In the genomic region with DNA sequence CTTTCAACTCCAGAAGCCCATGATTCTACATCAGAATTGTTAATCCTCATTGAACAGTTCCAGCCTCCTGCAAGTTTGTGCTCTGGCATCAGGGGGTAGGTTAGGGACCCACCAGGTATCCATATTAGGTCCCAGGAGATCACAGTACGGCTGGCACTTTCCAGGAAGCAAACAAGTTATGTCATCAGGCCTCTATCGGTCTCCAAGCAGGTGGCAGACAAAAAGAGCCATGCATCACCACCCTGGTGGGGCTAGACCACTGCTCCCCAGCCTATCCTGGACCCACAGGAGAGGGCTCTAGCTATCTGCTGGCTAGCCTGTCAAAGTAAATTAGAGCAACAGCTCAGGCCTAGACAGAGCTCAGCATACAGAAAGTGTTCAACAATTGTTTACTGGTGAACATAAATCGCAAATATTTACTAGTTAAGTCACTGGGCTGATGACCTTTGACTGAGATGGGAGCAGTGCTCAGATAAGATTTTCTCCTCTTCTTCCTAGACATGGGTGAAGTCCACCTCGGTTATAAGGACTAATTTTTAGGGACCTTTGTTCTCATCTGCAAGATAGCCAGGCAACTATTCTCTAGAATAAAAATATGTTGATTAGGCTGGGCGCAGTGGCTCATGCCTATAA, we compare ENCODE assay signal across 11 cellular contexts. TPM values are rescaled to one million over a fixed set of nuclear protein-coding genes. Genes with fewer than 3 reads are reported as not detected.
DNase-seq lines count a peak whose midpoint lies in the region; ATAC-seq, FAIRE-seq and TF ChIP-seq lines count a peak whose summit lies in the region.
"Had no signal": no experiment of that assay in that cellular context is flagged by ENCODE, and none has a peak within 500 bp of the region (broad histone marks: within the 10 kb centered on the region; RNA-seq: fewer than 3 reads in every experiment).

No MANE protein-coding gene starts in this region.

- no peak for DNase-seq in HepG2 (ENCODE audit: low spot score)
- no peak for DNase-seq in right lobe of liver
- DNase-seq in activated B cell treated with CpG ODN at 0.5 μM for 24 hours: no peak
- no peak for DNase-seq in memory B cell (ENCODE audit: low spot score in 2 of 2)
- DNase-seq in upper lobe of left lung: no peak
- no peak for DNase-seq in omental fat pad (ENCODE audit: low spot score)
- DNase-seq in CD1c-positive myeloid dendritic cell (ENCODE audit: extremely low spot score): no peak
- DNase-seq: activated effector memory CD4-positive, alpha-beta T cell treated with anti-CD3 and anti-CD28 coated beads, Interleukin-2, amount 50 U/mL, for 16 hours; DND-41; NCI-H1417 treated with DMSO at 0.1 percent for 48 hours had no signal

- no peak for ATAC-seq in HepG2
- ATAC-seq in right lobe of liver: no peak
- ATAC-seq in activated B cell treated with CpG ODN at 0.5 μM for 24 hours (ENCODE audit: low read depth): no peak
- ATAC-seq in memory B cell (ENCODE audit: low read depth): no peak
- ATAC-seq in upper lobe of left lung (ENCODE audit: low FRiP score in 2 of 2): no peak
- ATAC-seq in GM19463 (IDR thresholded peaks at IDR 0.05; ENCODE audit: unreplicated experiment): no peak
- ATAC-seq in omental fat pad (ENCODE audit: low FRiP score): no peak

- H3K4me1 ChIP-seq in HepG2 (ENCODE audit: insufficient read depth, low read length): peaks cover 70% of the 10 kb centered on the region
- H3K4me1 ChIP-seq in right lobe of liver: peaks cover 0 to 71% (median 22%) of the 10 kb centered on the region in 4 donors
- peaks cover 73 to 89% (median 76%) of the 10 kb centered on the region in 4 donors for H3K4me1 ChIP-seq in upper lobe of left lung

- H3K4me3 ChIP-seq in HepG2 (replicated peaks in 1 of 3; ENCODE audit: insufficient read depth in 1 of 3, low read depth in 2 of 3, low read length in 3 of 3) (no peak overlapping the region), right lobe of liver (no peak overlapping the region), upper lobe of left lung (no peak overlapping the region)

- intact Hi-C loops in HepG2 (cut with micrococcal nuclease; ENCODE audit: unreplicated experiment) (loop anchor here (5.0 kb wide), 1 partner anchor 193 kb away; a partner anchor contains a TSS), right lobe of liver (cut with DNase I) (loop anchor here in 1 of 2 donors (5.0 kb wide), 1 partner anchor 38 kb away; no protein-coding TSS in a partner anchor), activated B cell treated with CpG ODN at 0.5 μM for 24 hours (cut with micrococcal nuclease) (loop anchor here (10.0 kb wide), 4 partner anchors 190 to 1610 kb away; a partner anchor contains a TSS)

- H3K9me3 ChIP-seq in HepG2 (ENCODE audit: low read length) (no peaks in the 10 kb centered on the region), right lobe of liver (no peaks in the 10 kb centered on the region), upper lobe of left lung (no peaks in the 10 kb centered on the region)

- CTCF ChIA-PET in HepG2 (lab: Yijun Ruan, JAX; ENCODE audit: low intra/inter-chr PET ratio, low total read pairs) (no interaction called here), activated B cell treated with CpG ODN at 0.5 μM for 24 hours (lab: Charles Lee) (interaction anchor here (1.4 to 11.2 kb wide), 5 partner anchors 10 to 170 kb away, joined by 3 to 139 read pairs (median 27); no protein-coding TSS in a partner anchor)

- no peak for TF ChIP-seq POLR2A in HepG2 (IDR thresholded peaks at IDR 0.05; ENCODE audit: insufficient read depth in 1 of 2, low read depth in 2 of 2, low read length in 2 of 2)
- TF ChIP-seq POLR2A in right lobe of liver (IDR thresholded peaks at IDR 0.05): no peak
- no peak for TF ChIP-seq POLR2A in upper lobe of left lung (IDR thresholded peaks at IDR 0.05)

- peaks cover 24% of the 10 kb centered on the region for H3K79me2 ChIP-seq in HepG2 (ENCODE audit: insufficient read depth, low read length)

- no peak for TF ChIP-seq RAD21 in HepG2 (CRISPR knock-in tag; IDR thresholded peaks at IDR 0.05)

- H3K27ac ChIP-seq in HepG2 (ENCODE audit: extremely low read length, insufficient read depth, low read length) (no peak overlapping the region), right lobe of liver (no peak overlapping the region), upper lobe of left lung (peak overlapping the region; percentile 37 to 96 (median 87))

- WGBS in HepG2 (ENCODE audit: low lambda C conversion rate): 45% methylated on average over 4 of the region's 5 CpGs
- 85% methylated on average over 2 of the region's 5 CpGs for WGBS in right lobe of liver (ENCODE audit: insufficient coverage, low coverage, low lambda C conversion rate, missing lambda C conversion rate)
- 82% methylated on average over 4 to 5 of the region's 5 CpGs for WGBS in upper lobe of left lung, 2 donors

- peak overlapping the region; percentile 98 for H3K27ac Mint-ChIP-seq in activated B cell treated with CpG ODN at 0.5 μM for 24 hours
- H3K27ac Mint-ChIP-seq in memory B cell: peak overlapping the region; percentile 99

- BruUV-seq in HepG2 (replicated peaks; lab: Mats Ljungman, UMichigan): no TSS peak

- H3K4me1 Mint-ChIP-seq in activated B cell treated with CpG ODN at 0.5 μM for 24 hours (peaks cover 99% of the 10 kb centered on the region), memory B cell (peaks cover 85% of the 10 kb centered on the region)

- H3K27me3 Mint-ChIP-seq in activated B cell treated with CpG ODN at 0.5 μM for 24 hours (no peaks in the 10 kb centered on the region), memory B cell (no peaks in the 10 kb centered on the region)

- TF ChIP-seq CTCF in HepG2 (CRISPR knock-in tag; IDR thresholded peaks at IDR 0.05) (no peak), right lobe of liver (IDR thresholded peaks at IDR 0.05) (no peak), activated B cell treated with CpG ODN at 0.5 μM for 24 hours (IDR thresholded peaks at IDR 0.05) (no peak), upper lobe of left lung (IDR thresholded peaks at IDR 0.05) (no peak), omental fat pad (IDR thresholded peaks at IDR 0.05) (no peak)

- in situ Hi-C loops in HepG2 (cut with HindIII; ENCODE audit: extremely low pct_ligation_motif_present, low pct_unique_long_range_greater_than_20kb): no loop called here

- no peak overlapping the region for H2AFZ ChIP-seq in HepG2 (ENCODE audit: low read length)

- H3K36me3 ChIP-seq in HepG2 (replicated peaks in 1 of 2; ENCODE audit: control insufficient read depth in 1 of 2, insufficient read depth in 2 of 2, low read length in 2 of 2) (peaks cover 9 to 17% of the 10 kb centered on the region in 2 experiments; a peak in 3 of 5 replicates), right lobe of liver (peaks cover 0 to 12% (median 4%) of the 10 kb centered on the region in 4 donors), upper lobe of left lung (peaks cover 0 to 16% (median 12%) of the 10 kb centered on the region in 4 donors)

- no peaks in the 10 kb centered on the region; a peak in 1 of 5 replicates for H3K27me3 ChIP-seq in HepG2 (ENCODE audit: control insufficient read depth in 1 of 2, insufficient read depth in 2 of 2, low read length in 2 of 2)
- H3K27me3 ChIP-seq in right lobe of liver: no peaks in the 10 kb centered on the region
- H3K27me3 ChIP-seq in upper lobe of left lung: no peaks in the 10 kb centered on the region

- no peak for TF ChIP-seq EP300 in HepG2 (IDR thresholded peaks at IDR 0.05; ENCODE audit: low read depth in 2 of 2, low read length in 2 of 2)
- no peak for TF ChIP-seq EP300 in HepG2 (CRISPR knock-in tag; IDR thresholded peaks at IDR 0.05; ENCODE audit: borderline replicate concordance)
- TF ChIP-seq EP300 in upper lobe of left lung (IDR thresholded peaks at IDR 0.05): no peak

- peak overlapping the region; percentile 1; the same call in 1 of the 2 replicates for H3K4me2 ChIP-seq in HepG2 (ENCODE audit: low read depth, low read length)

- no peaks in the 10 kb centered on the region; the same call in 1 of the 2 replicates for H4K20me1 ChIP-seq in HepG2 (ENCODE audit: insufficient read depth, low read length)

- H3K4me3 Mint-ChIP-seq in activated B cell treated with CpG ODN at 0.5 μM for 24 hours (peak overlapping the region; percentile 85), memory B cell (peak overlapping the region; percentile 87)

- POLR2A ChIA-PET in HepG2 (lab: Yijun Ruan, JAX): no interaction called here
- POLR2A ChIA-PET in activated B cell treated with CpG ODN at 0.5 μM for 24 hours (lab: Charles Lee): interaction anchor here (3.2 to 24.9 kb wide), 2 partner anchors 9 to 28 kb away, joined by 46 to 1622 read pairs; a partner anchor contains a TSS

- peak; percentile 47 for FAIRE-seq in HepG2 (lab: Jason Lieb, UNC)

- H3K36me3 Mint-ChIP-seq in activated B cell treated with CpG ODN at 0.5 μM for 24 hours (ENCODE audit: low read depth) (peaks cover 51% of the 10 kb centered on the region), memory B cell (peaks cover 25% of the 10 kb centered on the region)

- H3K9me3 Mint-ChIP-seq in activated B cell treated with CpG ODN at 0.5 μM for 24 hours (no peaks in the 10 kb centered on the region), memory B cell (no peaks in the 10 kb centered on the region)

- no peak overlapping the region for H3K9ac ChIP-seq in HepG2 (ENCODE audit: insufficient read depth, low read depth, low read length)

RNA-seq across cellular contexts. Expression of a gene that starts 6.4 kb away (rescaled TPM):
- total RNA-seq in HepG2 (2016; rRNA removed; fragmentation: Illumina TruSeq; extraction: Trizol) (1.1 and 1.2 TPM in 2 replicates), right lobe of liver (1 to 10 TPM in 5 of 6 experiments, under 1 TPM in 1; 0.88 to 5.1 (median 2.1) TPM), activated B cell treated with CpG ODN at 0.5 μM for 24 hours (26.1 and 26.2 TPM in 2 replicates), upper lobe of left lung (10 to 100 TPM in 3 of 6 donors, 1 to 10 TPM in 3; 8.5 to 14.7 (median 10.3) TPM), omental fat pad (1 to 10 TPM; 1.1 to 5.4 (median 3.2) TPM)
- total RNA-seq in HepG2 (2016; cell fraction: cytosol; rRNA removed; fragmentation: Illumina TruSeq; extraction: Trizol; ENCODE audit: low read depth): 0.10 and 0.18 TPM in 2 replicates
- 0.79 and 1.1 TPM in 2 replicates for total RNA-seq in HepG2 (2016; cell fraction: insoluble cytoplasmic fraction; rRNA removed; fragmentation: Illumina TruSeq; extraction: Trizol)
- 0.65 and 0.71 TPM in 2 replicates for total RNA-seq in HepG2 (2016; cell fraction: membrane; rRNA removed; fragmentation: Illumina TruSeq; extraction: Trizol)
- total RNA-seq in HepG2 (2016; cell fraction: nucleus; rRNA removed; fragmentation: Illumina TruSeq; extraction: Trizol): 1.5 and 1.6 TPM in 2 replicates
- 0.68 and 0.75 TPM in 2 replicates for polyA plus RNA-seq in HepG2 (2011; rRNA removed)
- 0.47 and 0.54 TPM in 2 replicates for polyA plus RNA-seq in HepG2 (2011; cell fraction: cytosol; rRNA removed)
- polyA plus RNA-seq in HepG2 (2011; cell fraction: nucleus; rRNA removed): 1.2 TPM in 2 replicates
- 0.35 and 0.38 TPM in 2 replicates for polyA plus RNA-seq in HepG2 (2012)
- 0.17 and 0.19 TPM in 2 replicates for polyA plus RNA-seq in HepG2 (2016; cell fraction: cytosol; fragmentation: Illumina TruSeq; extraction: Trizol; ENCODE audit: low read depth)
- polyA plus RNA-seq in HepG2 (2016; cell fraction: insoluble cytoplasmic fraction; fragmentation: Illumina TruSeq; extraction: Trizol; ENCODE audit: low read depth): 0.99 and 1.4 TPM in 2 replicates
- polyA plus RNA-seq in HepG2 (2016; cell fraction: membrane; fragmentation: Illumina TruSeq; extraction: Trizol; ENCODE audit: low read depth): 0.41 and 0.78 TPM in 2 replicates
- polyA plus RNA-seq in HepG2 (2016; cell fraction: nucleus; fragmentation: Illumina TruSeq; extraction: Trizol; ENCODE audit: insufficient read depth, low read depth): 2.5 and 3.1 TPM in 2 replicates
- polyA minus RNA-seq in HepG2 (2011; rRNA and poly(A)+ RNA removed; ENCODE audit: low replicate concordance): 1.7 and 4.8 TPM in 2 replicates
- 0.89 and 1.3 TPM in 2 replicates for polyA minus RNA-seq in HepG2 (2011; cell fraction: cytosol; rRNA and poly(A)+ RNA removed)
- polyA minus RNA-seq in HepG2 (2011; cell fraction: nucleus; rRNA and poly(A)+ RNA removed): 1.2 and 1.7 TPM in 2 replicates

RNA-seq across cellular contexts. Expression of a gene that starts 41.6 kb away (rescaled TPM):
- total RNA-seq in HepG2 (2016; rRNA removed; fragmentation: Illumina TruSeq; extraction: Trizol) (not detected in 2 replicates), right lobe of liver (under 1 TPM in 2 of 6 experiments, not detected in 4; 0.22 to 0.44 TPM), activated B cell treated with CpG ODN at 0.5 μM for 24 hours (0.07 TPM in 1 of 2 replicates, not detected in the other), upper lobe of left lung (1 to 10 TPM in 1 of 6 donors, under 1 TPM in 2, not detected in 3; 0.34 to 1.7 (median 0.37) TPM), omental fat pad (not detected)
- total RNA-seq in HepG2 (2016; cell fraction: cytosol; rRNA removed; fragmentation: Illumina TruSeq; extraction: Trizol; ENCODE audit: low read depth): not detected in 2 replicates
- not detected in 2 replicates for total RNA-seq in HepG2 (2016; cell fraction: insoluble cytoplasmic fraction; rRNA removed; fragmentation: Illumina TruSeq; extraction: Trizol)
- not detected in 2 replicates for total RNA-seq in HepG2 (2016; cell fraction: membrane; rRNA removed; fragmentation: Illumina TruSeq; extraction: Trizol)
- total RNA-seq in HepG2 (2016; cell fraction: nucleus; rRNA removed; fragmentation: Illumina TruSeq; extraction: Trizol): not detected in 2 replicates
- polyA plus RNA-seq in HepG2 (2011; rRNA removed): not detected in 2 replicates
- not detected in 2 replicates for polyA plus RNA-seq in HepG2 (2011; cell fraction: cytosol; rRNA removed)
- not detected in 2 replicates for polyA plus RNA-seq in HepG2 (2011; cell fraction: nucleus; rRNA removed)
- polyA plus RNA-seq in HepG2 (2012): not detected in 2 replicates
- not detected in 2 replicates for polyA plus RNA-seq in HepG2 (2016; cell fraction: cytosol; fragmentation: Illumina TruSeq; extraction: Trizol; ENCODE audit: low read depth)
- polyA plus RNA-seq in HepG2 (2016; cell fraction: insoluble cytoplasmic fraction; fragmentation: Illumina TruSeq; extraction: Trizol; ENCODE audit: low read depth): not detected in 2 replicates
- not detected in 2 replicates for polyA plus RNA-seq in HepG2 (2016; cell fraction: membrane; fragmentation: Illumina TruSeq; extraction: Trizol; ENCODE audit: low read depth)
- polyA plus RNA-seq in HepG2 (2016; cell fraction: nucleus; fragmentation: Illumina TruSeq; extraction: Trizol; ENCODE audit: insufficient read depth, low read depth): not detected in 2 replicates
- 0.77 TPM in 1 of 2 replicates, not detected in the other for polyA minus RNA-seq in HepG2 (2011; rRNA and poly(A)+ RNA removed; ENCODE audit: low replicate concordance)
- not detected in 2 replicates for polyA minus RNA-seq in HepG2 (2011; cell fraction: cytosol; rRNA and poly(A)+ RNA removed)
- polyA minus RNA-seq in HepG2 (2011; cell fraction: nucleus; rRNA and poly(A)+ RNA removed): not detected in 2 replicates

Comparison
In these comparisons a context has a peak if more than half of its experiments do, and no peak if none do; other contexts are left out.
1. H3K27ac ChIP-seq: peak in upper lobe of left lung (4 of 4); none in HepG2 (single experiment) and right lobe of liver (0 of 3).